ENCODE assay signal across 23 cellular contexts in the genomic region with DNA sequence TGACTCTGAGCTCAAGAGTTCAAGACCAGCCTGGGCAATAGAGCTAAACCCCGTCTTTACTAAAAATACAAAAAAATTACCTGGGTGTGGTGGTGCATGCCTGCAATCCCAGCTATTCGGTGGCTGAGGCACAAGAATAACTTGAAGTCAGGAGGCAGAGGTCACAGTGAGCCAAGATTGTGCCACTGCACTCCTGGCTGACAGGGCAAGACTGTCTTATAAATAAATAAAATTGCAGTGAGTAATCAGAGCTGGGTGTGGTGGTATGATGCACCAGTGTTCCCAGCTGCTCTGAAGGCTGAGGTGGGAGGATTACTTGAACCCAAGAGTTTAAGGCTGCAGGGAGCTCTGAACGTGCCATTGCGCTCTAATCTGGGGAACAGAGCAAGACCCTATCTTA. TPM values are rescaled to one million over a fixed set of nuclear protein-coding genes. Genes with fewer than 3 reads are reported as not detected.
DNase-seq lines count a peak whose midpoint lies in the region; ATAC-seq and TF ChIP-seq lines count a peak whose summit lies in the region.
"Had no signal": no experiment of that assay in that cellular context is flagged by ENCODE, and none has a peak within 500 bp of the region (broad histone marks: within the 10 kb centered on the region; RNA-seq: fewer than 3 reads in every experiment).

No MANE protein-coding gene starts in this region.

- H3K4me3 ChIP-seq in adipocyte (ENCODE audit: low read length) = no peak overlapping the region
- H3K4me3 ChIP-seq: ascending aorta, gastrocnemius medialis, left ventricle myocardium inferior had no signal

- peaks cover 11% of the 10 kb centered on the region for H3K4me1 ChIP-seq in adipocyte (ENCODE audit: control insufficient read depth, insufficient read depth, low read length)
- H3K4me1 ChIP-seq: ascending aorta, gastrocnemius medialis, left ventricle myocardium inferior had no signal

- no peaks in the 10 kb centered on the region for H3K36me3 ChIP-seq in adipocyte (ENCODE audit: control insufficient read depth, insufficient read depth, low read length, severe bottlenecking)
- H3K36me3 ChIP-seq: ascending aorta, gastrocnemius medialis, left ventricle myocardium inferior had no signal

- CTCF ChIA-PET in CD4-positive, alpha-beta T cell (lab: Charles Lee) = no interaction called here

- no peak for ATAC-seq in CD4-positive, alpha-beta T cell (ENCODE audit: poor library complexity)
- no peak for ATAC-seq in GM19395 (IDR thresholded peaks at IDR 0.05; ENCODE audit: unreplicated experiment)
- no peak for ATAC-seq in left lobe of liver
- ATAC-seq: activated T-cell treated with anti-CD3 and anti-CD28 coated beads, Interleukin-2, amount 50 U/mL, for 4 hours; gastrocnemius medialis; HepG2; WTC11 had no signal

- no peaks in the 10 kb centered on the region for H3K4me1 Mint-ChIP-seq in CD4-positive, alpha-beta T cell (ENCODE audit: low read depth)
- H3K4me1 Mint-ChIP-seq: B cell had no signal

- H3K27ac ChIP-seq in CD4-positive, alpha-beta T cell (ENCODE audit: low read depth, low read length) = no peak overlapping the region
- H3K27ac ChIP-seq: ascending aorta, gastrocnemius medialis, left ventricle myocardium inferior had no signal

- no peak for TF ChIP-seq CTCF in CD4-positive, alpha-beta T cell (IDR thresholded peaks at IDR 0.05)

- intact Hi-C loops in CD4-positive, alpha-beta T cell (cut with DNase I, micrococcal nuclease) = no loop called here

- no peaks in the 10 kb centered on the region for H3K36me3 Mint-ChIP-seq in CD4-positive, alpha-beta T cell (ENCODE audit: low read depth)
- H3K36me3 Mint-ChIP-seq: activated naive CD4-positive, alpha-beta T cell treated with anti-CD3 and anti-CD28 coated beads, Interleukin-2, amount 10 ng/mL, durations not matched to agents 7 days and 5 days; WTC11 had no signal

- no peaks in the 10 kb centered on the region for H3K9me3 ChIP-seq in adipocyte (ENCODE audit: control insufficient read depth, low read length)
- H3K9me3 ChIP-seq in CD4-positive, alpha-beta T cell (ENCODE audit: control insufficient read depth, low read length) = no peaks in the 10 kb centered on the region
- H3K9me3 ChIP-seq: ascending aorta, Caco-2, gastrocnemius medialis, left ventricle myocardium inferior had no signal

- DNase-seq in HS-5 (ENCODE audit: low read depth) (peak; percentile 29), adipocyte (ENCODE audit: low read depth) (peak; percentile 18), fibroblast of peridontal ligament (ENCODE audit: extremely low read depth) (peak; percentile 7), left lobe of liver (ENCODE audit: low spot score) (no peak)
- DNase-seq in CD4-positive, alpha-beta T cell = no peak
- DNase-seq in stimulated activated naive CD4-positive, alpha-beta T cell (lab: John Stamatoyannopoulos, UW) = no peak
- DNase-seq: activated naive CD4-positive, alpha-beta T cell treated with anti-CD3 and anti-CD28 coated beads, Interleukin-2, amount 10 ng/mL, durations not matched to agents 7 days and 5 days; activated T-cell treated with anti-CD3 and anti-CD28 coated beads, Interleukin-2, amount 50 U/mL, for 4 hours; Caco-2; endodermal cell; gastrocnemius medialis; H9; left ventricle myocardium inferior; MM.1S; NCI-H82; retina had no signal

- POLR2A ChIA-PET in CD4-positive, alpha-beta T cell (lab: Charles Lee) = no interaction called here

- no peaks in the 10 kb centered on the region for H3K27me3 ChIP-seq in adipocyte (replicated peaks; ENCODE audit: control insufficient read depth, insufficient read depth, low read length)
- H3K27me3 ChIP-seq in CD4-positive, alpha-beta T cell (ENCODE audit: control insufficient read depth, insufficient read depth, low read length) = no peaks in the 10 kb centered on the region
- H3K27me3 ChIP-seq: ascending aorta, gastrocnemius medialis had no signal

- H3K4me3 Mint-ChIP-seq in CD4-positive, alpha-beta T cell = no peak overlapping the region
- H3K4me3 Mint-ChIP-seq: activated naive CD4-positive, alpha-beta T cell treated with anti-CD3 and anti-CD28 coated beads, Interleukin-2, amount 10 ng/mL, durations not matched to agents 7 days and 5 days; activated T-cell treated with anti-CD3 and anti-CD28 coated beads, Interleukin-2, amount 50 U/mL, for 4 hours; B cell; endodermal cell; H9; WTC11 had no signal

- H3K9ac ChIP-seq in adipocyte (ENCODE audit: low read length) = no peak overlapping the region

- no peaks in the 10 kb centered on the region for H3K9me3 Mint-ChIP-seq in CD4-positive, alpha-beta T cell
- H3K9me3 Mint-ChIP-seq: activated naive CD4-positive, alpha-beta T cell treated with anti-CD3 and anti-CD28 coated beads, Interleukin-2, amount 10 ng/mL, durations not matched to agents 7 days and 5 days; activated T-cell treated with anti-CD3 and anti-CD28 coated beads, Interleukin-2, amount 50 U/mL, for 4 hours; endodermal cell; H9; WTC11 had no signal

- no peaks in the 10 kb centered on the region for H3K27me3 Mint-ChIP-seq in CD4-positive, alpha-beta T cell
- H3K27me3 Mint-ChIP-seq: B cell had no signal

- H3K27ac Mint-ChIP-seq in CD4-positive, alpha-beta T cell = no peak overlapping the region
- H3K27ac Mint-ChIP-seq: activated naive CD4-positive, alpha-beta T cell treated with anti-CD3 and anti-CD28 coated beads, Interleukin-2, amount 10 ng/mL, durations not matched to agents 7 days and 5 days; B cell; endodermal cell; H9; WTC11 had no signal

RNA-seq across cellular contexts. Expression of gene GCNT3, which starts 55.9 kb away (rescaled TPM):
- not detected for total RNA-seq in CD4-positive, alpha-beta T cell
- 0.30 TPM for total RNA-seq in left lobe of liver
- total RNA-seq: ascending aorta; B cell; H9; mononuclear cell; T-helper 2 cell treated with Interferon-gamma antibody and Interleukin-4, amounts not matched to agents 100 ng/mL and 5 ng/mL, for 36 hours had no signal

Comparison
In these comparisons a context has a peak if more than half of its experiments do, and no peak if none do; other contexts are left out.
1. DNase-seq: peak in HS-5 (single experiment), adipocyte (single experiment) and fibroblast of peridontal ligament (single experiment); none in CD4-positive, alpha-beta T cell (0 of 10), stimulated activated naive CD4-positive, alpha-beta T cell (0 of 6) and left lobe of liver (single experiment).